In the genomic region with DNA sequence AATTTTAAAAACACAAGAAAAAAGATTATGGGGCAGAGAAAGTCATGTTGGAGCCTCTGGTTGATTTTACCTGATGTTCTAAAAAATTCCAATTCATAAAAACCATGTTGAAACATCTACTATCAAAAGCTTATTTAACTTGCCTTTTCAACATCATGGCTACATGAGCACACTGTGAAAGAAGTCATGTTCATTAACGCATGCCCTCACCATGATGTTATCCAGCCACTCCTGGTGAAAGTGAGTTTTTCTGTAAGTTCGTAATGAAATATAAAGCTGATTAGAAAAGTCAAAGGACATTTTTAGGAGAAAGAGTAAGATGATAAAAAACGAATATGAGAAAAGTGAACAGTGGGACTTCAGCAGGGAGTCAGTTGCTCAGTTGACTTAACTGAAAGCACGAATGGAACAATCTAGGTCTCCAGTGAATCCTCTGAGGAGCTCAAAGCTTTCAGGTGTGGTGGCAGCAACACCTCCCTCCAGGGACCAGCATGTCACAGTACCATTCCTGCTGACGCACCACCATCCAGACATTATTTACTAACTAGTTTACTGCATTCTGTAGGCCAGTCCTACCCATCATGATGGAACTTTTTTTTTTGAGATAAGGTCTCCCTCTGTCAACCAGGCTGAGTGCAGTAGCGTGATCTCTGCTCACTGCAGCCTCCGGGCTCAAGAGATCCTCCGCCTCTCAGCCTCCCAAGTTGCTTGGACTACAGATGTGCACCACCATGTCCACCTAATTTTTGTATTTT, we compare ENCODE assay signal across 6 cellular contexts.
"Had no signal": no experiment of that assay in that cellular context is flagged by ENCODE, and none has a peak within 500 bp of the region (broad histone marks: within the 10 kb centered on the region; RNA-seq: fewer than 3 reads in every experiment).

No MANE protein-coding gene starts in this region.

- H3K27ac ChIP-seq: HL-60 had no signal

- DNase-seq: IMR-90, KBM-7 had no signal

- H3K27ac Mint-ChIP-seq: IgD-negative memory B cell had no signal

- H3K36me3 Mint-ChIP-seq: IgD-negative memory B cell had no signal

- H3K4me3 Mint-ChIP-seq: IgD-negative memory B cell had no signal

- H3K4me1 Mint-ChIP-seq: IgD-negative memory B cell had no signal

- ATAC-seq: HepG2, K562 had no signal

- H3K27me3 Mint-ChIP-seq: IgD-negative memory B cell had no signal

- H3K4me3 ChIP-seq: K562 had no signal
